16 cellular contexts compared by ENCODE assay signal in genomic region chr14:92578511-92578910, GRCh38.
DNase-seq lines count a peak whose midpoint lies in the region; ATAC-seq, FAIRE-seq and TF ChIP-seq lines count a peak whose summit lies in the region.
"Had no signal": no experiment of that assay in that cellular context is flagged by ENCODE, and none has a peak within 500 bp of the region (broad histone marks: within the 10 kb centered on the region; RNA-seq: fewer than 3 reads in every experiment).

No MANE protein-coding gene starts in this region.

- no peak for TF ChIP-seq POLR2A in testis (IDR thresholded peaks at IDR 0.05)

- H3K27me3 Mint-ChIP-seq in CD8-positive, alpha-beta memory T cell: no peaks in the 10 kb centered on the region
- H3K27me3 Mint-ChIP-seq in natural killer cell treated with Interleukin-12 subunit alpha and Interleukin-12 subunit beta and Interleukin-15 and Interleukin-18, amount 100 ng/mL, for 72 hours: no peaks in the 10 kb centered on the region

- H3K36me3 Mint-ChIP-seq in CD8-positive, alpha-beta memory T cell: peaks cover 6 to 35% (median 18%) of the 10 kb centered on the region in 3 donors
- H3K36me3 Mint-ChIP-seq in natural killer cell treated with Interleukin-12 subunit alpha and Interleukin-12 subunit beta and Interleukin-15 and Interleukin-18, amount 100 ng/mL, for 72 hours: peaks cover 47% of the 10 kb centered on the region

- H3K4me3 ChIP-seq in CD8-positive, alpha-beta memory T cell (ENCODE audit: low read length): no peak overlapping the region
- H3K4me3 ChIP-seq in choroid plexus epithelial cell (ENCODE audit: low read depth, low read length): no peak overlapping the region
- H3K4me3 ChIP-seq in testis: no peak overlapping the region
- no peak overlapping the region for H3K4me3 ChIP-seq in kidney (ENCODE audit: low read length in 2 of 2)
- H3K4me3 ChIP-seq: upper lobe of right lung had no signal

- no peaks in the 10 kb centered on the region for H3K9me3 ChIP-seq in CD8-positive, alpha-beta memory T cell (ENCODE audit: low read length)
- H3K9me3 ChIP-seq in testis (no peaks in the 10 kb centered on the region), kidney (ENCODE audit: control insufficient read depth in 1 of 2, low read length in 2 of 2) (no peaks in the 10 kb centered on the region)
- H3K9me3 ChIP-seq: upper lobe of right lung had no signal

- no peak for ATAC-seq in natural killer cell treated with Interleukin-12 subunit alpha and Interleukin-12 subunit beta and Interleukin-15 and Interleukin-18, amount 100 ng/mL, for 72 hours
- no peak for ATAC-seq in GM18519 (IDR thresholded peaks at IDR 0.05; ENCODE audit: low FRiP score, unreplicated experiment)
- ATAC-seq: Right ventricle myocardium inferior, upper lobe of right lung had no signal

- DNase-seq in CD8-positive, alpha-beta memory T cell: no peak
- DNase-seq in LHCN-M2 (ENCODE audit: low read depth) (peak; percentile 37), choroid plexus epithelial cell (ENCODE audit: low read depth) (peak; percentile 28), testis (no peak), head of caudate nucleus (no peak), kidney (no peak)
- no peak for DNase-seq in natural killer cell treated with Interleukin-12 subunit alpha and Interleukin-12 subunit beta and Interleukin-15 and Interleukin-18, amount 100 ng/mL, for 72 hours (ENCODE audit: low spot score)
- DNase-seq: activated CD4-positive, alpha-beta T cell treated with anti-CD3 and anti-CD28 coated beads, Interleukin-2, amount 50 U/mL, for 1 hour; glutamatergic neuron; MV-4-11; T1000; upper lobe of right lung had no signal

- H3K4me1 Mint-ChIP-seq in CD8-positive, alpha-beta memory T cell: peaks cover 82 to 92% (median 85%) of the 10 kb centered on the region in 3 donors
- peaks cover 84 to 95% of the 10 kb centered on the region in 2 donors for H3K4me1 Mint-ChIP-seq in natural killer cell treated with Interleukin-12 subunit alpha and Interleukin-12 subunit beta and Interleukin-15 and Interleukin-18, amount 100 ng/mL, for 72 hours (ENCODE audit: low read depth in 2 of 2)

- POLR2A ChIA-PET in CD8-positive, alpha-beta memory T cell (lab: Charles Lee): interaction anchor here (0.6 to 2.3 kb wide), 3 partner anchors 8 to 10 kb away, joined by 3 to 21 read pairs (median 3); no protein-coding TSS in a partner anchor

- intact Hi-C loops in testis (cut with DNase I; ENCODE audit: low total_unique reads) (no loop called here), head of caudate nucleus (cut with DNase I) (no loop called here), kidney (cut with DNase I) (no loop called here)

- peaks cover 71% of the 10 kb centered on the region for H3K4me1 ChIP-seq in CD8-positive, alpha-beta memory T cell (ENCODE audit: insufficient read depth, low read length)
- H3K4me1 ChIP-seq in testis: no peaks in the 10 kb centered on the region
- no peaks in the 10 kb centered on the region for H3K4me1 ChIP-seq in kidney (ENCODE audit: control insufficient read depth in 1 of 2, insufficient read depth in 1 of 2, low read depth in 1 of 2, low read length in 2 of 2)
- H3K4me1 ChIP-seq: upper lobe of right lung had no signal

- whole genome bisulfite sequencing in testis, 2 donors: 96 to 98% methylated on average over 3 of the region's 3 CpGs

- no peaks in the 10 kb centered on the region for H3K9me3 Mint-ChIP-seq in CD8-positive, alpha-beta memory T cell
- peaks cover 3% of the 10 kb centered on the region for H3K9me3 Mint-ChIP-seq in natural killer cell treated with Interleukin-12 subunit alpha and Interleukin-12 subunit beta and Interleukin-15 and Interleukin-18, amount 100 ng/mL, for 72 hours

- peak overlapping the region in 5 of 7 donors; percentile 29 to 88 (median 43) for H3K4me3 Mint-ChIP-seq in CD8-positive, alpha-beta memory T cell
- H3K4me3 Mint-ChIP-seq in natural killer cell treated with Interleukin-12 subunit alpha and Interleukin-12 subunit beta and Interleukin-15 and Interleukin-18, amount 100 ng/mL, for 72 hours: peak overlapping the region; percentile 90

- TF ChIP-seq CTCF in choroid plexus epithelial cell (conservative IDR thresholded peaks at IDR 0.05; ENCODE audit: low read depth, low read length) (no peak), testis (IDR thresholded peaks at IDR 0.05) (no peak), kidney (IDR thresholded peaks at IDR 0.05; ENCODE audit: borderline replicate concordance, extremely low read depth, insufficient read depth) (no peak)

- CTCF ChIA-PET in CD8-positive, alpha-beta memory T cell (lab: Charles Lee): interaction anchor here (1.5 to 2.8 kb wide), 3 partner anchors 8 to 24 kb away, joined by 5 to 9 read pairs (median 8); no protein-coding TSS in a partner anchor

- no peaks in the 10 kb centered on the region for H3K36me3 ChIP-seq in CD8-positive, alpha-beta memory T cell (ENCODE audit: insufficient read depth, low read length)
- no peaks in the 10 kb centered on the region for H3K36me3 ChIP-seq in testis (ENCODE audit: low read depth, missing control alignments)
- H3K36me3 ChIP-seq in kidney (ENCODE audit: control insufficient read depth in 1 of 2, insufficient read depth in 2 of 2, low read length in 2 of 2): peaks cover 0 to 2% of the 10 kb centered on the region in 2 donors

- peak overlapping the region; percentile 65 to 96 (median 91) for H3K27ac Mint-ChIP-seq in CD8-positive, alpha-beta memory T cell
- H3K27ac Mint-ChIP-seq in natural killer cell treated with Interleukin-12 subunit alpha and Interleukin-12 subunit beta and Interleukin-15 and Interleukin-18, amount 100 ng/mL, for 72 hours: peak overlapping the region; percentile 97 to 98

- FAIRE-seq in kidney (lab: Jason Lieb, UNC): no peak
- FAIRE-seq: GM18507, HTR-8/SVneo had no signal

- no peaks in the 10 kb centered on the region for H3K27me3 ChIP-seq in CD8-positive, alpha-beta memory T cell (ENCODE audit: insufficient read depth, low read length, poor library complexity, severe bottlenecking)
- no peaks in the 10 kb centered on the region for H3K27me3 ChIP-seq in testis
- H3K27me3 ChIP-seq: upper lobe of right lung had no signal

- H3K9ac ChIP-seq in kidney (ENCODE audit: low read length in 2 of 2): no peak overlapping the region

- H3K27ac ChIP-seq in CD8-positive, alpha-beta memory T cell (ENCODE audit: low read depth, low read length): no peak overlapping the region
- H3K27ac ChIP-seq in testis (no peak overlapping the region), kidney (ENCODE audit: low read depth in 2 of 2, low read length in 2 of 2) (no peak overlapping the region)
- H3K27ac ChIP-seq: upper lobe of right lung had no signal

Comparison
In these comparisons a context has a peak if more than half of its experiments do, and no peak if none do; other contexts are left out.
1. DNase-seq: peak in LHCN-M2 (single experiment) and choroid plexus epithelial cell (single experiment); none in CD8-positive, alpha-beta memory T cell (0 of 5), natural killer cell treated with Interleukin-12 subunit alpha and Interleukin-12 subunit beta and Interleukin-15 and Interleukin-18, amount 100 ng/mL, for 72 hours (single experiment), testis (single experiment), head of caudate nucleus (0 of 42) and kidney (single experiment).